In the genomic region with DNA sequence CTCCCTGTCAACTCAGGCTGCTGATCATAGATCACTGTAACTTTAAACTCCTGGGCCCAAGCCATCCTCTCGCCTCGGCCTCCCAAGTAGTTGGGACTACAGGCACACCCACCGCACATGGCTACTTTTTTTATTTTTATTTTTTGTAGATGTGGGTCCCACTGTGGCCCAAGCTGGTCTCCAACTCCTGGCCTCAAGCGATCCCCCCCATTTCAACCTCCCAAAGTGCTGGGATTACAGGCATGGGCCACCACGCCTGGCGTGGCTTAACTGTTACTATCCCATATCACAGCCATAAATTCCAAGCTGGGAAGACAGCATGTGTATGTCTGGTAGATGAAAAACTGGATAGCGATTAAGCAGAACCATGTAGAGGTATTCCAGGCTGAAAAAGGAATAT, we compare ENCODE assay signal across 8 cellular contexts. TPM values are rescaled to one million over a fixed set of nuclear protein-coding genes. Genes with fewer than 3 reads are reported as not detected.
A peak's percentile ranks its signal among the peaks of the same experiment; 100 is the strongest.
DNase-seq lines count a peak whose midpoint lies in the region; ATAC-seq, FAIRE-seq and TF ChIP-seq lines count a peak whose summit lies in the region.

No MANE protein-coding gene starts in this region.

- H3K27me3 ChIP-seq in HepG2 (ENCODE audit: control insufficient read depth in 1 of 2, insufficient read depth in 2 of 2, low read length in 2 of 2) = no peaks in the 10 kb centered on the region; a peak in 1 of 5 replicates
- peaks cover 0 to 5% of the 10 kb centered on the region in 2 donors for H3K27me3 ChIP-seq in tibial artery

- peak overlapping the region; percentile 90 for H3K9ac ChIP-seq in HepG2 (ENCODE audit: insufficient read depth, low read depth, low read length)

- H3K36me3 Mint-ChIP-seq in activated T-cell treated with anti-CD3 and anti-CD28 coated beads, Interleukin-2, amount 50 U/mL, for 24 hours (ENCODE audit: low read depth) = peaks cover 84% of the 10 kb centered on the region
- H3K36me3 Mint-ChIP-seq in activated naive CD8-positive, alpha-beta T cell treated with anti-CD3 and anti-CD28 coated beads, Interleukin-2, amount 50 U/mL, for 24 hours (ENCODE audit: low read depth) = peaks cover 29% of the 10 kb centered on the region

- H3K9me3 ChIP-seq in HepG2 (ENCODE audit: low read length) (no peaks in the 10 kb centered on the region), tibial artery (no peaks in the 10 kb centered on the region)

- peak overlapping the region; percentile 91 to 99 (median 99) for H3K4me3 ChIP-seq in HepG2 (replicated peaks in 1 of 3; ENCODE audit: insufficient read depth in 1 of 3, low read depth in 2 of 3, low read length in 3 of 3)
- peak overlapping the region; percentile 84 to 93 for H3K4me3 ChIP-seq in tibial artery

- peaks cover 2 to 25% of the 10 kb centered on the region in 2 experiments; a peak in 3 of 5 replicates for H3K36me3 ChIP-seq in HepG2 (replicated peaks in 1 of 2; ENCODE audit: control insufficient read depth in 1 of 2, insufficient read depth in 2 of 2, low read length in 2 of 2)
- peaks cover 0 to 5% (median 4%) of the 10 kb centered on the region in 3 donors for H3K36me3 ChIP-seq in tibial artery

- H3K4me1 ChIP-seq in HepG2 (ENCODE audit: insufficient read depth, low read length) (peaks cover 39% of the 10 kb centered on the region), tibial artery (peaks cover 0 to 40% (median 29%) of the 10 kb centered on the region in 4 donors)

- peaks cover 46% of the 10 kb centered on the region for H3K79me2 ChIP-seq in HepG2 (ENCODE audit: insufficient read depth, low read length)

- ATAC-seq in activated naive CD8-positive, alpha-beta T cell treated with anti-CD3 and anti-CD28 coated beads, Interleukin-2, amount 50 U/mL, for 24 hours = no peak
- ATAC-seq in HepG2 (no peak), GM19455 (IDR thresholded peaks at IDR 0.05; ENCODE audit: unreplicated experiment) (no peak)

- peak overlapping the region; percentile 87 for H3K27ac Mint-ChIP-seq in activated T-cell treated with anti-CD3 and anti-CD28 coated beads, Interleukin-2, amount 50 U/mL, for 24 hours
- peak overlapping the region; percentile 74 for H3K27ac Mint-ChIP-seq in activated naive CD8-positive, alpha-beta T cell treated with anti-CD3 and anti-CD28 coated beads, Interleukin-2, amount 50 U/mL, for 24 hours

- WGBS in HepG2 (ENCODE audit: low lambda C conversion rate) = 52% methylated on average over 7 of the region's 7 CpGs

- TF ChIP-seq POLR2A in HepG2 (IDR thresholded peaks at IDR 0.05; ENCODE audit: insufficient read depth in 1 of 2, low read depth in 2 of 2, low read length in 2 of 2) = no peak

- no peak overlapping the region for H3K27ac ChIP-seq in HepG2 (ENCODE audit: extremely low read length, insufficient read depth, low read length)
- peak overlapping the region; percentile 77 to 83 for H3K27ac ChIP-seq in tibial artery

- H3K4me2 ChIP-seq in HepG2 (ENCODE audit: low read depth, low read length) = peak overlapping the region; percentile 95

- no peak overlapping the region for H2AFZ ChIP-seq in HepG2 (ENCODE audit: low read length)

- no TSS peak for BruUV-seq in HepG2 (replicated peaks; lab: Mats Ljungman, UMichigan)

- CTCF ChIA-PET in HepG2 (lab: Yijun Ruan, JAX; ENCODE audit: low intra/inter-chr PET ratio, low total read pairs) = no interaction called here

- H4K20me1 ChIP-seq in HepG2 (ENCODE audit: insufficient read depth, low read length) = peaks cover 7% of the 10 kb centered on the region

- H3K4me1 Mint-ChIP-seq in activated T-cell treated with anti-CD3 and anti-CD28 coated beads, Interleukin-2, amount 50 U/mL, for 24 hours (ENCODE audit: low read depth) = peaks cover 47% of the 10 kb centered on the region
- H3K4me1 Mint-ChIP-seq in activated naive CD8-positive, alpha-beta T cell treated with anti-CD3 and anti-CD28 coated beads, Interleukin-2, amount 50 U/mL, for 24 hours = peaks cover 49% of the 10 kb centered on the region

- H3K27me3 Mint-ChIP-seq in activated T-cell treated with anti-CD3 and anti-CD28 coated beads, Interleukin-2, amount 50 U/mL, for 24 hours = no peaks in the 10 kb centered on the region
- no peaks in the 10 kb centered on the region for H3K27me3 Mint-ChIP-seq in activated naive CD8-positive, alpha-beta T cell treated with anti-CD3 and anti-CD28 coated beads, Interleukin-2, amount 50 U/mL, for 24 hours

- POLR2A ChIA-PET in HepG2 (lab: Yijun Ruan, JAX) = interaction anchor here (0.8 to 3.1 kb wide), 10 partner anchors 15 to 315 kb away, joined by 3 to 35 read pairs (median 11); partner anchors contain the start of genes DELE1, DIAPH1, FCHSD1 and TAF7

- in situ Hi-C loops in HepG2 (cut with HindIII; ENCODE audit: extremely low pct_ligation_motif_present, low pct_unique_long_range_greater_than_20kb) = loop anchor here (5.0 kb wide), 1 partner anchor 43 kb away; no protein-coding TSS in a partner anchor

- no peaks in the 10 kb centered on the region for H3K9me3 Mint-ChIP-seq in activated T-cell treated with anti-CD3 and anti-CD28 coated beads, Interleukin-2, amount 50 U/mL, for 24 hours
- H3K9me3 Mint-ChIP-seq in activated naive CD8-positive, alpha-beta T cell treated with anti-CD3 and anti-CD28 coated beads, Interleukin-2, amount 50 U/mL, for 24 hours = no peaks in the 10 kb centered on the region

- no peak for TF ChIP-seq CTCF in HepG2 (CRISPR knock-in tag; IDR thresholded peaks at IDR 0.05)
- TF ChIP-seq CTCF in tibial artery (IDR thresholded peaks at IDR 0.05) = no peak

- TF ChIP-seq RAD21 in HepG2 (CRISPR knock-in tag; IDR thresholded peaks at IDR 0.05) = no peak

- DNase-seq in activated T-cell treated with anti-CD3 and anti-CD28 coated beads, Interleukin-2, amount 50 U/mL, for 24 hours = no peak
- no peak for DNase-seq in activated T-cell treated with anti-CD3 and anti-CD28 coated beads for 4 hours
- no peak for DNase-seq in activated naive CD8-positive, alpha-beta T cell treated with anti-CD3 and anti-CD28 coated beads, Interleukin-2, amount 50 U/mL, for 24 hours
- no peak for DNase-seq in HepG2 (ENCODE audit: low spot score)
- DNase-seq in tibial artery = no peak
- DNase-seq in NCI-H748 treated with DMSO at 0.1 percent for 48 hours (lab: John Stamatoyannopoulos, UW) = no peak
- DNase-seq in DMS153 (lab: John Stamatoyannopoulos, UW) = no peak

- intact Hi-C loops in HepG2 (cut with micrococcal nuclease; ENCODE audit: unreplicated experiment) = no loop called here
- intact Hi-C loops in tibial artery (cut with DNase I; ENCODE audit: low total_unique reads) = no loop called here

- FAIRE-seq in HepG2 (lab: Jason Lieb, UNC) = no peak

- H3K4me3 Mint-ChIP-seq in activated T-cell treated with anti-CD3 and anti-CD28 coated beads, Interleukin-2, amount 50 U/mL, for 24 hours = peak overlapping the region; percentile 93
- peak overlapping the region; percentile 90 for H3K4me3 Mint-ChIP-seq in activated naive CD8-positive, alpha-beta T cell treated with anti-CD3 and anti-CD28 coated beads, Interleukin-2, amount 50 U/mL, for 24 hours

- no peak for TF ChIP-seq EP300 in HepG2 (IDR thresholded peaks at IDR 0.05; ENCODE audit: low read depth in 2 of 2, low read length in 2 of 2)
- no peak for TF ChIP-seq EP300 in HepG2 (CRISPR knock-in tag; IDR thresholded peaks at IDR 0.05; ENCODE audit: borderline replicate concordance)

RNA-seq across cellular contexts. Expression of gene HDAC3, which starts 1.0 kb away (rescaled TPM):
- 83.9 and 84.0 TPM in 2 replicates for total RNA-seq in HepG2 (2016; rRNA removed; fragmentation: Illumina TruSeq; extraction: Trizol)
- total RNA-seq in HepG2 (2016; cell fraction: cytosol; rRNA removed; fragmentation: Illumina TruSeq; extraction: Trizol; ENCODE audit: low read depth) = 89.0 and 95.8 TPM in 2 replicates
- total RNA-seq in HepG2 (2016; cell fraction: insoluble cytoplasmic fraction; rRNA removed; fragmentation: Illumina TruSeq; extraction: Trizol) = 75.9 and 87.3 TPM in 2 replicates
- 136 and 149 TPM in 2 replicates for total RNA-seq in HepG2 (2016; cell fraction: membrane; rRNA removed; fragmentation: Illumina TruSeq; extraction: Trizol)
- 60.2 and 60.8 TPM in 2 replicates for total RNA-seq in HepG2 (2016; cell fraction: nucleus; rRNA removed; fragmentation: Illumina TruSeq; extraction: Trizol)
- 90.0 and 94.1 TPM in 2 replicates for polyA plus RNA-seq in HepG2 (2011; rRNA removed)
- polyA plus RNA-seq in HepG2 (2011; cell fraction: cytosol; rRNA removed) = 84.3 and 85.4 TPM in 2 replicates
- 161 and 166 TPM in 2 replicates for polyA plus RNA-seq in HepG2 (2011; cell fraction: nucleus; rRNA removed)
- 55.1 and 57.0 TPM in 2 replicates for polyA plus RNA-seq in HepG2 (2012)
- 93.9 and 113 TPM in 2 replicates for polyA plus RNA-seq in HepG2 (2016; cell fraction: cytosol; fragmentation: Illumina TruSeq; extraction: Trizol; ENCODE audit: low read depth)
- 80.8 and 88.3 TPM in 2 replicates for polyA plus RNA-seq in HepG2 (2016; cell fraction: insoluble cytoplasmic fraction; fragmentation: Illumina TruSeq; extraction: Trizol; ENCODE audit: low read depth)
- polyA plus RNA-seq in HepG2 (2016; cell fraction: membrane; fragmentation: Illumina TruSeq; extraction: Trizol; ENCODE audit: low read depth) = 128 and 150 TPM in 2 replicates
- polyA plus RNA-seq in HepG2 (2016; cell fraction: nucleus; fragmentation: Illumina TruSeq; extraction: Trizol; ENCODE audit: insufficient read depth, low read depth) = 126 and 133 TPM in 2 replicates
- polyA minus RNA-seq in HepG2 (2011; rRNA and poly(A)+ RNA removed; ENCODE audit: low replicate concordance) = 103 and 109 TPM in 2 replicates
- 38.4 TPM in 2 replicates for polyA minus RNA-seq in HepG2 (2011; cell fraction: cytosol; rRNA and poly(A)+ RNA removed)
- polyA minus RNA-seq in HepG2 (2011; cell fraction: nucleus; rRNA and poly(A)+ RNA removed) = 73.1 TPM in 2 replicates

RNA-seq across cellular contexts. Expression of gene RELL2, which starts 1.2 kb away (rescaled TPM):
- 5.2 and 8.3 TPM in 2 replicates for total RNA-seq in HepG2 (2016; rRNA removed; fragmentation: Illumina TruSeq; extraction: Trizol)
- 4.3 and 4.9 TPM in 2 replicates for total RNA-seq in HepG2 (2016; cell fraction: cytosol; rRNA removed; fragmentation: Illumina TruSeq; extraction: Trizol; ENCODE audit: low read depth)
- total RNA-seq in HepG2 (2016; cell fraction: insoluble cytoplasmic fraction; rRNA removed; fragmentation: Illumina TruSeq; extraction: Trizol) = 5.4 and 6.7 TPM in 2 replicates
- total RNA-seq in HepG2 (2016; cell fraction: membrane; rRNA removed; fragmentation: Illumina TruSeq; extraction: Trizol) = 9.5 and 10.1 TPM in 2 replicates
- total RNA-seq in HepG2 (2016; cell fraction: nucleus; rRNA removed; fragmentation: Illumina TruSeq; extraction: Trizol) = 6.6 and 7.9 TPM in 2 replicates
- 6.4 and 9.9 TPM in 2 replicates for polyA plus RNA-seq in HepG2 (2011; rRNA removed)
- 6.7 and 9.8 TPM in 2 replicates for polyA plus RNA-seq in HepG2 (2011; cell fraction: cytosol; rRNA removed)
- 46.2 and 47.3 TPM in 2 replicates for polyA plus RNA-seq in HepG2 (2011; cell fraction: nucleus; rRNA removed)
- polyA plus RNA-seq in HepG2 (2012) = 2.0 and 3.6 TPM in 2 replicates
- polyA plus RNA-seq in HepG2 (2016; cell fraction: cytosol; fragmentation: Illumina TruSeq; extraction: Trizol; ENCODE audit: low read depth) = 5.7 and 6.7 TPM in 2 replicates
- polyA plus RNA-seq in HepG2 (2016; cell fraction: insoluble cytoplasmic fraction; fragmentation: Illumina TruSeq; extraction: Trizol; ENCODE audit: low read depth) = 5.5 and 6.8 TPM in 2 replicates
- polyA plus RNA-seq in HepG2 (2016; cell fraction: membrane; fragmentation: Illumina TruSeq; extraction: Trizol; ENCODE audit: low read depth) = 10.5 and 11.3 TPM in 2 replicates
- 21.1 and 22.8 TPM in 2 replicates for polyA plus RNA-seq in HepG2 (2016; cell fraction: nucleus; fragmentation: Illumina TruSeq; extraction: Trizol; ENCODE audit: insufficient read depth, low read depth)
- polyA minus RNA-seq in HepG2 (2011; rRNA and poly(A)+ RNA removed; ENCODE audit: low replicate concordance) = 0.84 and 5.2 TPM in 2 replicates
- 1.8 and 2.8 TPM in 2 replicates for polyA minus RNA-seq in HepG2 (2011; cell fraction: cytosol; rRNA and poly(A)+ RNA removed)
- polyA minus RNA-seq in HepG2 (2011; cell fraction: nucleus; rRNA and poly(A)+ RNA removed) = 7.8 and 10.2 TPM in 2 replicates

RNA-seq across cellular contexts. Expression of gene FCHSD1, which starts 15.6 kb away (rescaled TPM):
- total RNA-seq in HepG2 (2016; rRNA removed; fragmentation: Illumina TruSeq; extraction: Trizol) = 3.6 and 5.5 TPM in 2 replicates
- 1.8 and 2.5 TPM in 2 replicates for total RNA-seq in HepG2 (2016; cell fraction: cytosol; rRNA removed; fragmentation: Illumina TruSeq; extraction: Trizol; ENCODE audit: low read depth)
- 3.8 and 9.1 TPM in 2 replicates for total RNA-seq in HepG2 (2016; cell fraction: insoluble cytoplasmic fraction; rRNA removed; fragmentation: Illumina TruSeq; extraction: Trizol)
- total RNA-seq in HepG2 (2016; cell fraction: membrane; rRNA removed; fragmentation: Illumina TruSeq; extraction: Trizol) = 1.0 and 1.4 TPM in 2 replicates
- 11.4 and 14.4 TPM in 2 replicates for total RNA-seq in HepG2 (2016; cell fraction: nucleus; rRNA removed; fragmentation: Illumina TruSeq; extraction: Trizol)
- polyA plus RNA-seq in HepG2 (2011; rRNA removed) = 15.4 and 20.7 TPM in 2 replicates
- 5.5 and 7.5 TPM in 2 replicates for polyA plus RNA-seq in HepG2 (2011; cell fraction: cytosol; rRNA removed)
- polyA plus RNA-seq in HepG2 (2011; cell fraction: nucleus; rRNA removed) = 160 and 175 TPM in 2 replicates
- 10.0 and 11.9 TPM in 2 replicates for polyA plus RNA-seq in HepG2 (2012)
- 0.36 and 0.44 TPM in 2 replicates for polyA plus RNA-seq in HepG2 (2016; cell fraction: cytosol; fragmentation: Illumina TruSeq; extraction: Trizol; ENCODE audit: low read depth)
- 2.3 and 3.2 TPM in 2 replicates for polyA plus RNA-seq in HepG2 (2016; cell fraction: insoluble cytoplasmic fraction; fragmentation: Illumina TruSeq; extraction: Trizol; ENCODE audit: low read depth)
- polyA plus RNA-seq in HepG2 (2016; cell fraction: membrane; fragmentation: Illumina TruSeq; extraction: Trizol; ENCODE audit: low read depth) = 0.33 and 0.88 TPM in 2 replicates
- polyA plus RNA-seq in HepG2 (2016; cell fraction: nucleus; fragmentation: Illumina TruSeq; extraction: Trizol; ENCODE audit: insufficient read depth, low read depth) = 29.0 and 35.7 TPM in 2 replicates
- 7.2 and 9.9 TPM in 2 replicates for polyA minus RNA-seq in HepG2 (2011; rRNA and poly(A)+ RNA removed; ENCODE audit: low replicate concordance)
- polyA minus RNA-seq in HepG2 (2011; cell fraction: cytosol; rRNA and poly(A)+ RNA removed) = 4.6 and 5.0 TPM in 2 replicates
- 29.2 and 32.2 TPM in 2 replicates for polyA minus RNA-seq in HepG2 (2011; cell fraction: nucleus; rRNA and poly(A)+ RNA removed)

RNA-seq across cellular contexts. Expression of gene DIAPH1, which starts 16.8 kb away (rescaled TPM):
- 28.5 and 33.9 TPM in 2 replicates for total RNA-seq in HepG2 (2016; rRNA removed; fragmentation: Illumina TruSeq; extraction: Trizol)
- total RNA-seq in HepG2 (2016; cell fraction: cytosol; rRNA removed; fragmentation: Illumina TruSeq; extraction: Trizol; ENCODE audit: low read depth) = 16.5 and 21.3 TPM in 2 replicates
- total RNA-seq in HepG2 (2016; cell fraction: insoluble cytoplasmic fraction; rRNA removed; fragmentation: Illumina TruSeq; extraction: Trizol) = 24.1 and 31.9 TPM in 2 replicates
- 20.9 and 21.2 TPM in 2 replicates for total RNA-seq in HepG2 (2016; cell fraction: membrane; rRNA removed; fragmentation: Illumina TruSeq; extraction: Trizol)
- 95.2 and 104 TPM in 2 replicates for total RNA-seq in HepG2 (2016; cell fraction: nucleus; rRNA removed; fragmentation: Illumina TruSeq; extraction: Trizol)
- 25.1 and 33.2 TPM in 2 replicates for polyA plus RNA-seq in HepG2 (2011; rRNA removed)
- 18.7 and 25.7 TPM in 2 replicates for polyA plus RNA-seq in HepG2 (2011; cell fraction: cytosol; rRNA removed)
- polyA plus RNA-seq in HepG2 (2011; cell fraction: nucleus; rRNA removed) = 126 and 140 TPM in 2 replicates
- 45.7 and 49.8 TPM in 2 replicates for polyA plus RNA-seq in HepG2 (2012)
- polyA plus RNA-seq in HepG2 (2016; cell fraction: cytosol; fragmentation: Illumina TruSeq; extraction: Trizol; ENCODE audit: low read depth) = 5.1 and 6.3 TPM in 2 replicates
- 24.9 and 33.0 TPM in 2 replicates for polyA plus RNA-seq in HepG2 (2016; cell fraction: insoluble cytoplasmic fraction; fragmentation: Illumina TruSeq; extraction: Trizol; ENCODE audit: low read depth)
- 7.9 and 10.1 TPM in 2 replicates for polyA plus RNA-seq in HepG2 (2016; cell fraction: membrane; fragmentation: Illumina TruSeq; extraction: Trizol; ENCODE audit: low read depth)
- polyA plus RNA-seq in HepG2 (2016; cell fraction: nucleus; fragmentation: Illumina TruSeq; extraction: Trizol; ENCODE audit: insufficient read depth, low read depth) = 123 and 124 TPM in 2 replicates
- 105 and 207 TPM in 2 replicates for polyA minus RNA-seq in HepG2 (2011; rRNA and poly(A)+ RNA removed; ENCODE audit: low replicate concordance)
- 30.1 and 34.9 TPM in 2 replicates for polyA minus RNA-seq in HepG2 (2011; cell fraction: cytosol; rRNA and poly(A)+ RNA removed)
- polyA minus RNA-seq in HepG2 (2011; cell fraction: nucleus; rRNA and poly(A)+ RNA removed) = 129 and 140 TPM in 2 replicates

RNA-seq across cellular contexts. Expression of gene ARAP3, which starts 46.4 kb away (rescaled TPM):
- total RNA-seq in HepG2 (2016; rRNA removed; fragmentation: Illumina TruSeq; extraction: Trizol) = 0.07 TPM in 1 of 2 replicates, not detected in the other
- not detected in 2 replicates for total RNA-seq in HepG2 (2016; cell fraction: cytosol; rRNA removed; fragmentation: Illumina TruSeq; extraction: Trizol; ENCODE audit: low read depth)
- 0.04 and 0.10 TPM in 2 replicates for total RNA-seq in HepG2 (2016; cell fraction: insoluble cytoplasmic fraction; rRNA removed; fragmentation: Illumina TruSeq; extraction: Trizol)
- total RNA-seq in HepG2 (2016; cell fraction: membrane; rRNA removed; fragmentation: Illumina TruSeq; extraction: Trizol) = 0.06 TPM in 1 of 2 replicates, not detected in the other
- not detected in 2 replicates for total RNA-seq in HepG2 (2016; cell fraction: nucleus; rRNA removed; fragmentation: Illumina TruSeq; extraction: Trizol)
- 0.20 and 0.25 TPM in 2 replicates for polyA plus RNA-seq in HepG2 (2011; rRNA removed)
- 0.08 and 0.15 TPM in 2 replicates for polyA plus RNA-seq in HepG2 (2011; cell fraction: cytosol; rRNA removed)
- 1.1 and 2.6 TPM in 2 replicates for polyA plus RNA-seq in HepG2 (2011; cell fraction: nucleus; rRNA removed)
- 0.17 TPM in 1 of 2 replicates, not detected in the other for polyA plus RNA-seq in HepG2 (2012)
- polyA plus RNA-seq in HepG2 (2016; cell fraction: cytosol; fragmentation: Illumina TruSeq; extraction: Trizol; ENCODE audit: low read depth) = not detected in 2 replicates
- 0.05 TPM in 1 of 2 replicates, not detected in the other for polyA plus RNA-seq in HepG2 (2016; cell fraction: insoluble cytoplasmic fraction; fragmentation: Illumina TruSeq; extraction: Trizol; ENCODE audit: low read depth)
- polyA plus RNA-seq in HepG2 (2016; cell fraction: membrane; fragmentation: Illumina TruSeq; extraction: Trizol; ENCODE audit: low read depth) = not detected in 2 replicates
- 0.12 and 0.53 TPM in 2 replicates for polyA plus RNA-seq in HepG2 (2016; cell fraction: nucleus; fragmentation: Illumina TruSeq; extraction: Trizol; ENCODE audit: insufficient read depth, low read depth)
- polyA minus RNA-seq in HepG2 (2011; rRNA and poly(A)+ RNA removed; ENCODE audit: low replicate concordance) = 0.64 and 8.2 TPM in 2 replicates
- polyA minus RNA-seq in HepG2 (2011; cell fraction: cytosol; rRNA and poly(A)+ RNA removed) = 0.20 TPM in 1 of 2 replicates, not detected in the other
- 0.12 and 0.26 TPM in 2 replicates for polyA minus RNA-seq in HepG2 (2011; cell fraction: nucleus; rRNA and poly(A)+ RNA removed)
